In genomic region chr2:69173706-69174105, GRCh38 we compare ENCODE assay signal across 17 cellular contexts.
DNase-seq lines count a peak whose midpoint lies in the region; ATAC-seq and TF ChIP-seq lines count a peak whose summit lies in the region.
"Had no signal": no experiment of that assay in that cellular context is flagged by ENCODE, and none has a peak within 500 bp of the region (broad histone marks: within the 10 kb centered on the region; RNA-seq: fewer than 3 reads in every experiment).

No MANE protein-coding gene starts in this region.

- H3K27me3 ChIP-seq in breast epithelium (no peaks in the 10 kb centered on the region), skeletal muscle satellite cell (ENCODE audit: control insufficient read depth, insufficient read depth, low read length) (no peaks in the 10 kb centered on the region)
- H3K27me3 ChIP-seq in CD8-positive, alpha-beta T cell (ENCODE audit: insufficient read depth, low read length), result no peaks in the 10 kb centered on the region
- H3K27me3 ChIP-seq: BLaER1 treated with 17β-estradiol and CSF1 and Interleukin-3, amounts not matched to agents 10 nM and 100 nM; Peyer's patch had no signal

- DNase-seq in breast epithelium (ENCODE audit: low spot score in 2 of 2) (no peak), MCF 10A (ENCODE audit: unreplicated experiment) (no peak), fibroblast of mammary gland (ENCODE audit: low read depth) (no peak), LoVo (ENCODE audit: low spot score) (no peak), superior temporal gyrus (ENCODE audit: extremely low spot score) (no peak), substantia nigra (lab: John Stamatoyannopoulos, UW) (no peak)
- DNase-seq in CD8-positive, alpha-beta T cell, result no peak
- DNase-seq: 8988T; CD4-positive, alpha-beta memory T cell; NCI-H1694; NCI-H2081 treated with DMSO at 0.1 percent for 48 hours; NCI-H2171 treated with DMSO at 0.1 percent for 48 hours; NCI-H524 treated with DMSO at 0.1 percent for 48 hours; Peyer's patch had no signal

- no TSS peak for BruUV-seq in MCF 10A (replicated peaks; lab: Mats Ljungman, UMichigan)

- H3K9me3 Mint-ChIP-seq in MCF 10A (ENCODE audit: unreplicated experiment), result no peaks in the 10 kb centered on the region
- H3K9me3 Mint-ChIP-seq in CD8-positive, alpha-beta T cell, result no peaks in the 10 kb centered on the region
- H3K9me3 Mint-ChIP-seq: CD4-positive, alpha-beta memory T cell had no signal

- peak overlapping the region; percentile 41 for H3K9ac ChIP-seq in skeletal muscle satellite cell (ENCODE audit: low read depth, low read length)
- H3K9ac ChIP-seq: BLaER1 treated with 17β-estradiol and CSF1 and Interleukin-3, amounts not matched to agents 10 nM and 100 nM; KMS-11 had no signal

- H3K27ac Mint-ChIP-seq in MCF 10A (ENCODE audit: low read depth, unreplicated experiment), result no peak overlapping the region
- no peak overlapping the region for H3K27ac Mint-ChIP-seq in CD8-positive, alpha-beta T cell
- H3K27ac Mint-ChIP-seq: CD4-positive, alpha-beta memory T cell had no signal

- CTCF ChIA-PET in MCF 10A (lab: Yijun Ruan, JAX), result interaction anchor here (1.1 kb wide), 2 partner anchors 20 to 23 kb away, joined by 3 read pairs; no protein-coding TSS in a partner anchor
- CTCF ChIA-PET in CD8-positive, alpha-beta T cell (lab: Charles Lee), result no interaction called here

- H3K4me3 ChIP-seq in breast epithelium (no peak overlapping the region), fibroblast of mammary gland (ENCODE audit: control insufficient read depth, low read depth, low read length) (no peak overlapping the region), skeletal muscle satellite cell (ENCODE audit: low read length) (no peak overlapping the region)
- no peak overlapping the region for H3K4me3 ChIP-seq in CD8-positive, alpha-beta T cell (ENCODE audit: low read depth, low read length)
- H3K4me3 ChIP-seq: BLaER1 treated with 17β-estradiol and CSF1 and Interleukin-3, amounts not matched to agents 10 nM and 100 nM; Peyer's patch had no signal

- no peak overlapping the region for H3K4me2 ChIP-seq in skeletal muscle satellite cell (ENCODE audit: low read length)
- H3K4me2 ChIP-seq: BLaER1 treated with 17β-estradiol and CSF1 and Interleukin-3, amounts not matched to agents 10 nM and 100 nM; KMS-11 had no signal

- H3K9me3 ChIP-seq in breast epithelium (no peaks in the 10 kb centered on the region), skeletal muscle satellite cell (replicated peaks; ENCODE audit: low read length) (no peaks in the 10 kb centered on the region)
- H3K9me3 ChIP-seq in CD8-positive, alpha-beta T cell (ENCODE audit: low read length), result no peaks in the 10 kb centered on the region
- H3K9me3 ChIP-seq: Peyer's patch had no signal

- H3K27ac ChIP-seq in breast epithelium (peak overlapping the region; percentile 7 to 32), substantia nigra (ENCODE audit: low read depth, low read length, poor library complexity, severe bottlenecking) (no peak overlapping the region)
- no peak overlapping the region for H3K27ac ChIP-seq in CD8-positive, alpha-beta T cell (ENCODE audit: low read depth, low read length)
- H3K27ac ChIP-seq: BLaER1 treated with 17β-estradiol and CSF1 and Interleukin-3, amounts not matched to agents 10 nM and 100 nM; KMS-11; Peyer's patch had no signal

- TF ChIP-seq POLR2A in breast epithelium (IDR thresholded peaks at IDR 0.05), result no peak

- no peaks in the 10 kb centered on the region for H3K27me3 Mint-ChIP-seq in MCF 10A (ENCODE audit: insufficient read depth, unreplicated experiment)
- H3K27me3 Mint-ChIP-seq in CD8-positive, alpha-beta T cell (ENCODE audit: low read depth), result peaks cover 22% of the 10 kb centered on the region

- H3K4me1 Mint-ChIP-seq in MCF 10A (ENCODE audit: insufficient read depth, unreplicated experiment), result peaks cover 29% of the 10 kb centered on the region
- H3K4me1 Mint-ChIP-seq in CD8-positive, alpha-beta T cell (ENCODE audit: low read depth), result peaks cover 4% of the 10 kb centered on the region

- TF ChIP-seq CTCF in breast epithelium (IDR thresholded peaks at IDR 0.05) (no peak), MCF 10A (IDR thresholded peaks at IDR 0.05; ENCODE audit: unreplicated experiment) (no peak), fibroblast of mammary gland (conservative IDR thresholded peaks at IDR 0.05; ENCODE audit: control insufficient read depth, insufficient read depth, low read depth, low read length) (peak; percentile 1)
- no peak for TF ChIP-seq CTCF in CD8-positive, alpha-beta T cell (IDR thresholded peaks at IDR 0.05)

- intact Hi-C loops in breast epithelium (cut with DNase I; ENCODE audit: low total_unique reads) (no loop called here), MCF 10A (cut with micrococcal nuclease) (no loop called here)
- intact Hi-C loops in CD8-positive, alpha-beta T cell (cut with DNase I, micrococcal nuclease), result no loop called here

- no peak overlapping the region for H3K4me3 Mint-ChIP-seq in MCF 10A (ENCODE audit: unreplicated experiment)
- H3K4me3 Mint-ChIP-seq in CD8-positive, alpha-beta T cell, result no peak overlapping the region
- H3K4me3 Mint-ChIP-seq: CD4-positive, alpha-beta memory T cell had no signal

- POLR2A ChIA-PET in MCF 10A (lab: Yijun Ruan, JAX), result interaction anchor here (0.7 to 1.3 kb wide), 4 partner anchors 10 to 732 kb away, joined by 3 to 5 read pairs (median 3); no protein-coding TSS in a partner anchor
- POLR2A ChIA-PET in CD8-positive, alpha-beta T cell (lab: Charles Lee), result no interaction called here

- ATAC-seq in CD8-positive, alpha-beta T cell, result no peak

- H3K36me3 ChIP-seq in breast epithelium, result no peaks in the 10 kb centered on the region
- H3K36me3 ChIP-seq in skeletal muscle satellite cell (ENCODE audit: insufficient read depth, low read length), result peaks cover 21% of the 10 kb centered on the region
- H3K36me3 ChIP-seq in CD8-positive, alpha-beta T cell (ENCODE audit: insufficient read depth, low read length), result no peaks in the 10 kb centered on the region
- H3K36me3 ChIP-seq: BLaER1 treated with 17β-estradiol and CSF1 and Interleukin-3, amounts not matched to agents 10 nM and 100 nM; Peyer's patch had no signal

- peaks cover 5% of the 10 kb centered on the region for H3K36me3 Mint-ChIP-seq in MCF 10A (ENCODE audit: insufficient read depth, unreplicated experiment)
- H3K36me3 Mint-ChIP-seq in CD8-positive, alpha-beta T cell, result no peaks in the 10 kb centered on the region
- H3K36me3 Mint-ChIP-seq: CD4-positive, alpha-beta memory T cell had no signal

- H3K4me1 ChIP-seq in breast epithelium, result peaks cover 0 to 3% of the 10 kb centered on the region in 2 donors
- H3K4me1 ChIP-seq in skeletal muscle satellite cell (ENCODE audit: control insufficient read depth, insufficient read depth, low read length), result peaks cover 82% of the 10 kb centered on the region
- H3K4me1 ChIP-seq in CD8-positive, alpha-beta T cell (ENCODE audit: insufficient read depth, low read length), result no peaks in the 10 kb centered on the region
- H3K4me1 ChIP-seq: Peyer's patch had no signal

Comparison
In these comparisons a context has a peak if more than half of its experiments do, and no peak if none do; other contexts are left out.
1. H3K27ac ChIP-seq: peak in breast epithelium (2 of 2); none in CD8-positive, alpha-beta T cell (single experiment) and substantia nigra (single experiment).